In the genomic region with DNA sequence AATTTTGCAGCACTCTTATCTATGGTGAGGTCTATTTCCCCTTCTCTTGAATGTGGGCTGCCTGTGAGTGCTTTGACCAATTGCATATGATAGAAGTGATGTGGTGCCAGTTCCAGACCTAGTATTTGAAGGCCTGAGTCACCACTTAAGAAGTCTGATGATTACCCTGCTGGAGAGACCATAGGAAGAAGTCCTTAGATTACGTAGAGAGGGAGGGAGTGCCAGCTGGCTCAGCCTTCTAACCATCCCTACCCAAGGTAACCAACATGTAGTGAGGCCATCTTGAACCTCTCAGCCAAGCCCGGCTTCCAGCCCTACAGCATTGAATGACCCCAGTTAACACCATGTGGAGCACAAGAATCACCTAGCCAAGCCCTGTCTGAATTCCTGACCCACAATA, we compare ENCODE assay signal across 23 cellular contexts.
"Had no signal": no experiment of that assay in that cellular context is flagged by ENCODE, and none has a peak within 500 bp of the region (broad histone marks: within the 10 kb centered on the region; RNA-seq: fewer than 3 reads in every experiment).

No MANE protein-coding gene starts in this region.

- H3K27ac ChIP-seq: lower lobe of right lung, stomach, suprapubic skin, tibial nerve, VCaP had no signal

- H3K27me3 ChIP-seq: stomach, suprapubic skin, tibial nerve had no signal

- H3K9me3 ChIP-seq: lower lobe of right lung, stomach, suprapubic skin, tibial nerve had no signal

- DNase-seq: activated CD4-positive, alpha-beta T cell treated with anti-CD3 and anti-CD28 coated beads, Interleukin-2, amount 10 ng/mL, durations not matched to agents 7 days and 5 days; activated CD8-positive, alpha-beta memory T cell treated with anti-CD3 and anti-CD28 coated beads, Interleukin-2, amount 10 ng/mL, durations not matched to agents 7 days and 5 days; activated CD8-positive, alpha-beta T cell treated with anti-CD3 and anti-CD28 coated beads for 36 hours; activated gamma-delta T cell; activated naive CD4-positive, alpha-beta T cell treated with anti-CD3 and anti-CD28 coated beads, Interleukin-2, amount 50 U/mL, for 16 hours; activated T-cell treated with anti-CD3 and anti-CD28 coated beads for 4 hours; caudate nucleus; effector CD4-positive, alpha-beta T cell; erythroblast; foreskin fibroblast; kidney; lower lobe of right lung; naive B cell; occipital lobe; small intestine; stimulated activated CD4-positive, alpha-beta T cell treated with anti-CD3 and anti-CD28 coated beads, Interleukin-2, amount 100 ng/mL, for 24 hours; stomach had no signal

- ATAC-seq: activated CD4-positive, CD25-positive, alpha-beta regulatory T cell treated with anti-CD3 and anti-CD28 coated beads, Interleukin-2, amount 50 U/mL, for 24 hours; activated CD8-positive, alpha-beta memory T cell treated with anti-CD3 and anti-CD28 coated beads, Interleukin-2, amount 10 ng/mL, durations not matched to agents 7 days and 5 days; activated CD8-positive, alpha-beta T cell treated with anti-CD3 and anti-CD28 coated beads for 36 hours; sciatic nerve; stimulated activated memory B cell treated with anti-CD40 and anti-IgM and Interleukin-4, amounts not matched to agents 10 μg/mL and 1 μg/mL and 100 μg/mL, for 72 hours had no signal

- H3K4me1 ChIP-seq: lower lobe of right lung, stomach, suprapubic skin, tibial nerve had no signal

- H3K36me3 ChIP-seq: lower lobe of right lung, stomach, suprapubic skin, tibial nerve had no signal

- H3K4me3 ChIP-seq: lower lobe of right lung, stomach, suprapubic skin, tibial nerve had no signal
